2 cellular contexts compared by ENCODE assay signal in the genomic region with DNA sequence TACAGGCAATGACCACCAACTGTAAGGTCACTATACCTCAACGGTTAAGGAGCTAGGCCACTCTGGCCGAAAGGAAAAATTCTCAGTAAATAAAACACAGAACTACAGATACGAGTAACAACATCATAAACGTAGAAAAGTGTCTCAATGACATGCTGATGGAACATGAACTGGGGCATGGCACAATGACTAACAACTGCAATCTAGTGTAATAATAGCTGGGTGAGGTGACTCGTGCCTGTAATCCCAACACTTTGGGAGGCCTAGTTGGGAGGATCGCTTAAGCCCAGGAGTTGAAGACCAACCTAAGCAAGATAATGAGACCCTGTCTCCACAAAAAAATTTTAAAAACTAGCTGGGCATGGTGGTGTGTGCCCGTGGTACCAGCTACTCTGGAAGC.
TF ChIP-seq lines count a peak whose summit lies in the region.

No MANE protein-coding gene starts in this region.

TF ChIP-seq in GM12891, 5 proteins besides CTCF, POLR2A, EP300 and RAD21:
- TF ChIP-seq POU2F2 (IDR thresholded peaks at IDR 0.05; ENCODE audit: low read depth, low read length) (no peak), TAF1 (IDR thresholded peaks at IDR 0.05; ENCODE audit: low read depth, low read length) (no peak), PAX5 (IDR thresholded peaks at IDR 0.05; ENCODE audit: insufficient read depth, low read length, severe bottlenecking) (no peak), SPI1 (IDR thresholded peaks at IDR 0.05; ENCODE audit: low read depth, low read length) (no peak), POLR2AphosphoS5 (IDR thresholded peaks at IDR 0.05; ENCODE audit: low read depth, low read length) (no peak)

TF ChIP-seq in K562, 482 proteins besides CTCF, POLR2A, EP300 and RAD21:
- TF ChIP-seq, protein P1, sequence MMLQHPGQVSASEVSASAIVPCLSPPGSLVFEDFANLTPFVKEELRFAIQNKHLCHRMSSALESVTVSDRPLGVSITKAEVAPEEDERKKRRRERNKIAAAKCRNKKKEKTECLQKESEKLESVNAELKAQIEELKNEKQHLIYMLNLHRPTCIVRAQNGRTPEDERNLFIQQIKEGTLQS (IDR thresholded peaks at IDR 0.05) = peak; percentile 44; the same call in 1 of the 2 replicates
- TF ChIP-seq, protein P1 (CRISPR knock-in tag; conservative IDR thresholded peaks at IDR 0.05) = no peak
- TF ChIP-seq TARDBP (IDR thresholded peaks at IDR 0.05) (no peak), TGIF2 (CRISPR knock-in tag; IDR thresholded peaks at IDR 0.05) (no peak), CEBPG (CRISPR knock-in tag; IDR thresholded peaks at IDR 0.05) (no peak), CEBPG (tag; conservative IDR thresholded peaks at IDR 0.05 in 1 of 2, IDR thresholded peaks at IDR 0.05 in 1 of 2) (peak in 1 of 2 experiments; percentile 57; a peak in 2 of 4 replicates)
